1 cellular context compared by ENCODE assay signal in genomic region chr17:36034127-36034526, GRCh38.
TF ChIP-seq lines count a peak whose summit lies in the region.

No MANE protein-coding gene starts in this region.

TF ChIP-seq in HepG2, 621 proteins besides CTCF, POLR2A, EP300 and RAD21:
- TF ChIP-seq ZNF629 (CRISPR knock-in tag; conservative IDR thresholded peaks at IDR 0.05) (no peak), ZNF713 (CRISPR knock-in tag; IDR thresholded peaks at IDR 0.05) (no peak), ARID3A (IDR thresholded peaks at IDR 0.05; ENCODE audit: low read depth, low read length) (no peak), ZEB1 (IDR thresholded peaks at IDR 0.05; ENCODE audit: insufficient replicate concordance, low read depth) (no peak), SIX4 (CRISPR knock-in tag; IDR thresholded peaks at IDR 0.05) (no peak), ZNF878 (CRISPR knock-in tag; IDR thresholded peaks at IDR 0.05) (no peak), AHR (CRISPR knock-in tag; IDR thresholded peaks at IDR 0.05) (no peak), ZNF225 (CRISPR knock-in tag; IDR thresholded peaks at IDR 0.05) (no peak), ZBTB26 (CRISPR knock-in tag; IDR thresholded peaks at IDR 0.05; ENCODE audit: borderline replicate concordance) (no peak), MAFF (IDR thresholded peaks at IDR 0.05; ENCODE audit: low read depth, low read length) (no peak), DRAP1 (CRISPR knock-in tag; IDR thresholded peaks at IDR 0.05) (no peak), ZKSCAN8 (CRISPR knock-in tag; IDR thresholded peaks at IDR 0.05; ENCODE audit: borderline replicate concordance) (no peak)
